Comparison of ENCODE assay signal across 1 cellular context in genomic region chrX:101931494-101932248, GRCh38.
TF ChIP-seq lines count a peak whose summit lies in the region.

Gene ZMAT1, minus strand, starts transcription at chrX:101932027. Its CDS starts 19 bp downstream, at chrX:101932008.

TF ChIP-seq in HCT116, 20 proteins besides CTCF, POLR2A, EP300 and RAD21 (continued from another document):
- TF ChIP-seq, protein P1, sequence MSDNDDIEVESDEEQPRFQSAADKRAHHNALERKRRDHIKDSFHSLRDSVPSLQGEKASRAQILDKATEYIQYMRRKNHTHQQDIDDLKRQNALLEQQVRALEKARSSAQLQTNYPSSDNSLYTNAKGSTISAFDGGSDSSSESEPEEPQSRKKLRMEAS (IDR thresholded peaks at IDR 0.05): no peak
- no peak for TF ChIP-seq SIN3A (IDR thresholded peaks at IDR 0.05; ENCODE audit: low read depth)
- no peak for TF ChIP-seq YY1 (IDR thresholded peaks at IDR 0.05; ENCODE audit: extremely low read depth, insufficient replicate concordance, low read depth, low read length)
- no peak for TF ChIP-seq JUND (IDR thresholded peaks at IDR 0.05)
- TF ChIP-seq, protein P2, sequence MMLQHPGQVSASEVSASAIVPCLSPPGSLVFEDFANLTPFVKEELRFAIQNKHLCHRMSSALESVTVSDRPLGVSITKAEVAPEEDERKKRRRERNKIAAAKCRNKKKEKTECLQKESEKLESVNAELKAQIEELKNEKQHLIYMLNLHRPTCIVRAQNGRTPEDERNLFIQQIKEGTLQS (IDR thresholded peaks at IDR 0.05): no peak
- TF ChIP-seq TCF7L2 (IDR thresholded peaks at IDR 0.05; ENCODE audit: borderline replicate concordance, extremely low read depth, insufficient read depth, insufficient read length): no peak
- TF ChIP-seq ELF1 (IDR thresholded peaks at IDR 0.05; ENCODE audit: borderline replicate concordance, low read depth): no peak
TF ChIP-seq in HCT116: peak in this region for 3.
